Comparison of ENCODE assay signal across 13 cellular contexts in the genomic region with DNA sequence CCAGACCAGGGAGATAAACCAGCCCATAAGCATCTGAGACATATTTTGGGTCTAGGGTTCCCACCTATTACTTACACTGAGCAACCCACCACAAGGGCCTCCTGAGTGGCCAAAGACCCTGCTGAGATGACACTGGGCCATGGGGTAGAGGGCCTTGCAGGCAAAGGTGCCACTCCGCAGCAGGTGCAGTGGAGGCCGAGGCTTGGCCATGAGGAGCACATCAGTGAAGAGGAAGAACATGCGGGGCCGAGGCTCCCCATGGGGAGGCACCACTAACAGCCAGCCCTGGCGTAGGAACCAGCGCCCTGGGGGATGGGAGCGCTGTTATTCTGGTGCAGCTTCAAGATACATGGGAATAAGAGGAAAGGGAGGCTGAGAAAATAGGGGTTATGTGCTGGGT. TPM values are rescaled to one million over a fixed set of nuclear protein-coding genes. Genes with fewer than 3 reads are reported as not detected.
DNase-seq lines count a peak whose midpoint lies in the region; ATAC-seq and TF ChIP-seq lines count a peak whose summit lies in the region.
"Had no signal": no experiment of that assay in that cellular context is flagged by ENCODE, and none has a peak within 500 bp of the region (broad histone marks: within the 10 kb centered on the region; RNA-seq: fewer than 3 reads in every experiment).

No MANE protein-coding gene starts in this region.

- H2AFZ ChIP-seq in IMR-90 (replicated peaks; ENCODE audit: low read length, poor library complexity): no peak overlapping the region

- peaks cover 21 to 36% of the 10 kb centered on the region in 2 donors for H3K36me3 Mint-ChIP-seq in CD4-positive, alpha-beta memory T cell
- peaks cover 34% of the 10 kb centered on the region for H3K36me3 Mint-ChIP-seq in central memory CD8-positive, alpha-beta T cell (ENCODE audit: insufficient read depth)
- peaks cover 9% of the 10 kb centered on the region for H3K36me3 Mint-ChIP-seq in osteocyte (ENCODE audit: unreplicated experiment)

- peaks cover 73% of the 10 kb centered on the region for H3K4me1 ChIP-seq in CD4-positive, alpha-beta memory T cell (ENCODE audit: insufficient read depth, low read length)
- peaks cover 15% of the 10 kb centered on the region for H3K4me1 ChIP-seq in IMR-90 (ENCODE audit: control insufficient read depth, insufficient read depth, low read length)

- peaks cover 30 to 65% of the 10 kb centered on the region in 2 experiments; a peak in 3 of 4 replicates for H3K79me1 ChIP-seq in IMR-90 (ENCODE audit: low read depth in 1 of 2, low read length in 2 of 2)

- peaks cover 57 to 89% (median 73%) of the 10 kb centered on the region in 4 donors for H3K4me1 Mint-ChIP-seq in CD4-positive, alpha-beta memory T cell
- peaks cover 77% of the 10 kb centered on the region for H3K4me1 Mint-ChIP-seq in central memory CD8-positive, alpha-beta T cell
- H3K4me1 Mint-ChIP-seq in osteocyte (ENCODE audit: unreplicated experiment): peaks cover 67% of the 10 kb centered on the region

- TF ChIP-seq CTCF in IMR-90 (conservative IDR thresholded peaks at IDR 0.05; ENCODE audit: low read depth, low read length) (no peak), osteocyte (IDR thresholded peaks at IDR 0.05) (no peak), WERI-Rb-1 (IDR thresholded peaks at IDR 0.05; ENCODE audit: low read depth, low read length) (no peak)

- H2AK5ac ChIP-seq in IMR-90 (ENCODE audit: low read depth, low read length): peak overlapping the region; percentile 54; the same call in 1 of the 2 replicates

- TF ChIP-seq POLR2A in IMR-90 (IDR thresholded peaks at IDR 0.05; ENCODE audit: low read depth, low read length): no peak

- no peak overlapping the region for H3K14ac ChIP-seq in IMR-90 (replicated peaks; ENCODE audit: low read depth, low read length)

- no peak overlapping the region for H3K18ac ChIP-seq in IMR-90 (ENCODE audit: low read depth, low read length)

- no peak overlapping the region for H2AK9ac ChIP-seq in IMR-90 (replicated peaks; ENCODE audit: low read depth, low read length, poor library complexity)

- H2BK120ac ChIP-seq in IMR-90 (ENCODE audit: low read depth, low read length): no peak overlapping the region

- dilution Hi-C loops in IMR-90 (cut with HindIII; ENCODE audit: low sequenced_read_pairs, unreplicated experiment): no loop called here

- no TSS peak for BruUV-seq in IMR-90 (replicated peaks; lab: Mats Ljungman, UMichigan)

- H3K9me3 Mint-ChIP-seq in CD4-positive, alpha-beta memory T cell: peaks cover 0 to 7% (median 4%) of the 10 kb centered on the region in 8 donors
- H3K9me3 Mint-ChIP-seq in central memory CD8-positive, alpha-beta T cell: no peaks in the 10 kb centered on the region
- H3K9me3 Mint-ChIP-seq in osteocyte (ENCODE audit: unreplicated experiment): no peaks in the 10 kb centered on the region

- peak overlapping the region; percentile 45 to 94 (median 86) for H3K4me3 Mint-ChIP-seq in CD4-positive, alpha-beta memory T cell
- H3K4me3 Mint-ChIP-seq in central memory CD8-positive, alpha-beta T cell: no peak overlapping the region
- H3K4me3 Mint-ChIP-seq in osteocyte (ENCODE audit: unreplicated experiment): no peak overlapping the region

- POLR2A ChIA-PET in CD4-positive, alpha-beta memory T cell (lab: Charles Lee; ENCODE audit: partially characterized antibody): interaction anchor here (0.7 to 12.3 kb wide), 9 partner anchors 13 to 150 kb away, joined by 3 to 420 read pairs (median 5); a partner anchor contains a TSS
- POLR2A ChIA-PET in IMR-90 (lab: Charles Lee; ENCODE audit: unreplicated experiment): no interaction called here

- no peak overlapping the region; a peak in 1 of 4 replicates for H4K8ac ChIP-seq in IMR-90 (ENCODE audit: low read depth in 2 of 2, low read length in 2 of 2)

- H3K9me3 ChIP-seq in CD4-positive, alpha-beta memory T cell (ENCODE audit: control insufficient read depth in 1 of 2, low read length in 2 of 2): no peaks in the 10 kb centered on the region
- H3K9me3 ChIP-seq in IMR-90 (ENCODE audit: control insufficient read depth, insufficient read depth, low read length) (no peaks in the 10 kb centered on the region), WERI-Rb-1 (ENCODE audit: severe bottlenecking) (no peaks in the 10 kb centered on the region)
- H3K9me3 ChIP-seq: tibial nerve had no signal

- peaks cover 3% of the 10 kb centered on the region; the same call in 1 of the 2 replicates for H4K20me1 ChIP-seq in IMR-90 (ENCODE audit: insufficient read depth, low read length)

- H3K9me1 ChIP-seq in IMR-90 (ENCODE audit: insufficient read depth, low read length): peaks cover 15% of the 10 kb centered on the region

- no peak overlapping the region for H4K91ac ChIP-seq in IMR-90 (ENCODE audit: insufficient read depth, low read depth, low read length)

- no peaks in the 10 kb centered on the region for H3K27me3 ChIP-seq in CD4-positive, alpha-beta memory T cell (ENCODE audit: insufficient read depth, low read length)
- no peaks in the 10 kb centered on the region for H3K27me3 ChIP-seq in IMR-90 (ENCODE audit: control insufficient read depth, insufficient read depth, low read length)
- no peaks in the 10 kb centered on the region for H3K27me3 ChIP-seq in WERI-Rb-1 (ENCODE audit: insufficient read depth, low read depth, severe bottlenecking)
- H3K27me3 ChIP-seq: brain microvascular endothelial cell, tibial nerve had no signal

- no peak overlapping the region for H2BK5ac ChIP-seq in IMR-90 (ENCODE audit: low read depth, low read length, poor library complexity, severe bottlenecking)

- DNase-seq in CD4-positive, alpha-beta memory T cell: no peak
- no peak for DNase-seq in IMR-90
- no peak for DNase-seq in central memory CD8-positive, alpha-beta T cell (ENCODE audit: low spot score in 2 of 2)
- no peak for DNase-seq in osteocyte (ENCODE audit: extremely low spot score, unreplicated experiment)
- no peak for DNase-seq in RKO (ENCODE audit: low spot score)
- DNase-seq in WERI-Rb-1: no peak
- DNase-seq in NCI-H1417 (lab: John Stamatoyannopoulos, UW): no peak
- DNase-seq: brain microvascular endothelial cell, DMS 273 treated with DMSO at 0.1 percent for 48 hours, NCI-H1092 treated with DMSO at 0.1 percent for 48 hours had no signal

- peak overlapping the region; percentile 82 to 100 (median 97) for H3K27ac Mint-ChIP-seq in CD4-positive, alpha-beta memory T cell
- H3K27ac Mint-ChIP-seq in central memory CD8-positive, alpha-beta T cell (ENCODE audit: low read depth): peak overlapping the region; percentile 50
- peak overlapping the region; percentile 40 for H3K27ac Mint-ChIP-seq in osteocyte (ENCODE audit: unreplicated experiment)

- no peak overlapping the region for H3K23ac ChIP-seq in IMR-90 (ENCODE audit: low read depth, low read length)

- H3K27ac ChIP-seq in CD4-positive, alpha-beta memory T cell (ENCODE audit: low read depth, low read length): peak overlapping the region; percentile 96
- H3K27ac ChIP-seq in IMR-90 (ENCODE audit: insufficient read depth, low read length): no peak overlapping the region
- no peak overlapping the region for H3K27ac ChIP-seq in WERI-Rb-1
- H3K27ac ChIP-seq: brain microvascular endothelial cell, HL-60 had no signal

- H3K9ac ChIP-seq in IMR-90 (ENCODE audit: low read depth, low read length): no peak overlapping the region

- H3K56ac ChIP-seq in IMR-90 (ENCODE audit: extremely low read depth, insufficient read depth, low read length): no peak overlapping the region

- H3K4ac ChIP-seq in IMR-90 (ENCODE audit: low read depth, low read length): no peak overlapping the region

- CTCF ChIA-PET in CD4-positive, alpha-beta memory T cell (lab: Charles Lee; ENCODE audit: partially characterized antibody): interaction anchor here (0.8 to 19.4 kb wide), 8 partner anchors 15 to 94 kb away, joined by 3 to 339 read pairs (median 79); a partner anchor contains a TSS
- CTCF ChIA-PET in IMR-90 (lab: Yijun Ruan, JAX): no interaction called here

- in situ Hi-C loops in IMR-90 (cut with MboI; ENCODE audit: low sequenced_read_pairs): no loop called here

- H3K36me3 ChIP-seq in CD4-positive, alpha-beta memory T cell (ENCODE audit: insufficient read depth, low read length): peaks cover 10% of the 10 kb centered on the region
- H3K36me3 ChIP-seq in IMR-90 (ENCODE audit: control insufficient read depth, insufficient read depth, low read length) (peaks cover 11% of the 10 kb centered on the region), WERI-Rb-1 (peaks cover 34% of the 10 kb centered on the region)

- no peak for ATAC-seq in IMR-90 (ENCODE audit: low read depth)
- ATAC-seq in central memory CD8-positive, alpha-beta T cell (replicated peaks; ENCODE audit: extremely low read depth, poor library complexity, severe bottlenecking): no peak
- ATAC-seq: esophagus mucosa had no signal

- H4K5ac ChIP-seq in IMR-90 (ENCODE audit: low read depth, low read length): no peak overlapping the region

- H3K4me3 ChIP-seq in CD4-positive, alpha-beta memory T cell (ENCODE audit: low read length in 2 of 2): no peak overlapping the region
- H3K4me3 ChIP-seq in IMR-90 (ENCODE audit: insufficient read depth, low read depth, low read length) (no peak overlapping the region), WERI-Rb-1 (ENCODE audit: low read depth, low read length) (no peak overlapping the region)
- H3K4me3 ChIP-seq: tibial nerve had no signal

- no peak overlapping the region for H2BK15ac ChIP-seq in IMR-90 (ENCODE audit: low read depth, low read length)

- WGBS in IMR-90 (ENCODE audit: extremely low coverage in 2 of 2, insufficient read length in 1 of 2), 2 experiments: 80% methylated on average over 1 of the region's 7 CpGs; no CpG with 5 or more reads in 1 of the 2 experiments

- no peak overlapping the region for H2BK20ac ChIP-seq in IMR-90 (ENCODE audit: low read depth, low read length)

- H3K27me3 Mint-ChIP-seq in CD4-positive, alpha-beta memory T cell: peaks cover 2 to 4% of the 10 kb centered on the region in 2 donors
- H3K27me3 Mint-ChIP-seq in central memory CD8-positive, alpha-beta T cell: no peaks in the 10 kb centered on the region
- H3K27me3 Mint-ChIP-seq in osteocyte (ENCODE audit: unreplicated experiment): no peaks in the 10 kb centered on the region

- intact Hi-C loops in CD4-positive, alpha-beta memory T cell (cut with micrococcal nuclease): loop anchor here (2.0 kb wide), 1 partner anchor 16 kb away; no protein-coding TSS in a partner anchor
- intact Hi-C loops in IMR-90 (cut with micrococcal nuclease): no loop called here

- no peak for TF ChIP-seq RAD21 in IMR-90 (IDR thresholded peaks at IDR 0.05; ENCODE audit: low read length)

- H3K4me2 ChIP-seq in IMR-90 (ENCODE audit: low read depth, low read length): no peak overlapping the region

RNA-seq across cellular contexts. Expression of a gene that starts 2.6 kb away (rescaled TPM):
- total RNA-seq in CD4-positive, alpha-beta memory T cell: not detected
- 1 to 10 TPM; 1.0 to 1.1 TPM for polyA plus RNA-seq in CD4-positive, alpha-beta memory T cell
- 0.56 and 2.5 TPM in 2 replicates for total RNA-seq in IMR-90 (2012; rRNA removed)
- polyA plus RNA-seq in IMR-90 (2012; rRNA removed): 2.1 and 2.8 TPM in 2 replicates
- polyA plus RNA-seq in IMR-90 (2012; cell fraction: cytosol; rRNA removed): 0.82 and 1.1 TPM in 2 replicates
- polyA plus RNA-seq in IMR-90 (2012; cell fraction: nucleus; rRNA removed; ENCODE audit: low replicate concordance): 7.1 and 7.2 TPM in 2 replicates
- 0.86 and 1.6 TPM in 2 replicates for total RNA-seq in osteocyte

RNA-seq across cellular contexts. Expression of a gene that starts 4.3 kb away (rescaled TPM):
- total RNA-seq in CD4-positive, alpha-beta memory T cell: 10 to 100 TPM; 28.4 to 30.4 TPM
- 10 to 100 TPM; 90.5 to 92.5 TPM for polyA plus RNA-seq in CD4-positive, alpha-beta memory T cell
- total RNA-seq in IMR-90 (2012; rRNA removed) (6.8 and 10.0 TPM in 2 replicates), osteocyte (30.0 and 31.3 TPM in 2 replicates)
- polyA plus RNA-seq in IMR-90 (2012; rRNA removed): 21.1 and 24.4 TPM in 2 replicates
- 15.4 and 21.2 TPM in 2 replicates for polyA plus RNA-seq in IMR-90 (2012; cell fraction: cytosol; rRNA removed)
- 17.3 and 33.3 TPM in 2 replicates for polyA plus RNA-seq in IMR-90 (2012; cell fraction: nucleus; rRNA removed; ENCODE audit: low replicate concordance)

RNA-seq across cellular contexts. Expression of a gene that starts 4.6 kb away (rescaled TPM):
- over 10,000 TPM; 18,678 to 21,585 TPM for total RNA-seq in CD4-positive, alpha-beta memory T cell
- polyA plus RNA-seq in CD4-positive, alpha-beta memory T cell: 10 to 100 TPM in 1 of 2 donors, not detected in 1; 54.3 TPM
- total RNA-seq in IMR-90 (2012; rRNA removed): 13,690 and 21,707 TPM in 2 replicates
- polyA plus RNA-seq in IMR-90 (2012; rRNA removed): 39.7 and 88.0 TPM in 2 replicates
- not detected in 2 replicates for polyA plus RNA-seq in IMR-90 (2012; cell fraction: cytosol; rRNA removed)
- not detected in 2 replicates for polyA plus RNA-seq in IMR-90 (2012; cell fraction: nucleus; rRNA removed; ENCODE audit: low replicate concordance)
- 14,337 and 15,426 TPM in 2 replicates for total RNA-seq in osteocyte

RNA-seq across cellular contexts. Expression of a gene that starts 11.3 kb away (rescaled TPM):
- not detected for total RNA-seq in CD4-positive, alpha-beta memory T cell
- not detected for polyA plus RNA-seq in CD4-positive, alpha-beta memory T cell
- total RNA-seq in IMR-90 (2012; rRNA removed): 0.54 and 0.56 TPM in 2 replicates
- polyA plus RNA-seq in IMR-90 (2012; rRNA removed): 3.7 and 3.9 TPM in 2 replicates
- polyA plus RNA-seq in IMR-90 (2012; cell fraction: cytosol; rRNA removed): 5.2 and 9.9 TPM in 2 replicates
- polyA plus RNA-seq in IMR-90 (2012; cell fraction: nucleus; rRNA removed; ENCODE audit: low replicate concordance): 2.5 and 4.3 TPM in 2 replicates
- not detected in 2 replicates for total RNA-seq in osteocyte

RNA-seq across cellular contexts. Expression of a gene that starts 11.7 kb away (rescaled TPM):
- total RNA-seq in CD4-positive, alpha-beta memory T cell: 10 to 100 TPM; 68.7 to 70.2 TPM
- polyA plus RNA-seq in CD4-positive, alpha-beta memory T cell: 100 to 1,000 TPM; 163 to 231 TPM
- total RNA-seq in IMR-90 (2012; rRNA removed): not detected in 2 replicates
- not detected in 2 replicates for polyA plus RNA-seq in IMR-90 (2012; rRNA removed)
- 0.27 TPM in 1 of 2 replicates, not detected in the other for polyA plus RNA-seq in IMR-90 (2012; cell fraction: cytosol; rRNA removed)
- polyA plus RNA-seq in IMR-90 (2012; cell fraction: nucleus; rRNA removed; ENCODE audit: low replicate concordance): not detected in 2 replicates
- not detected in 2 replicates for total RNA-seq in osteocyte

Comparison
In these comparisons a context has a peak if more than half of its experiments do, and no peak if none do; other contexts are left out.
1. H3K27ac Mint-ChIP-seq: peak in every context shown above with its lines; median percentile 97 in CD4-positive, alpha-beta memory T cell; 50 in central memory CD8-positive, alpha-beta T cell; 40 in osteocyte.
2. H3K4me3 Mint-ChIP-seq: peak in CD4-positive, alpha-beta memory T cell (8 of 8); none in central memory CD8-positive, alpha-beta T cell (single experiment) and osteocyte (single experiment).